In genomic region chr15:67862771-67863441, GRCh38 we compare ENCODE assay signal across 9 cellular contexts. TPM values are rescaled to one million over a fixed set of nuclear protein-coding genes. Genes with fewer than 3 reads are reported as not detected.
A peak's percentile ranks its signal among the peaks of the same experiment; 100 is the strongest.
DNase-seq lines count a peak whose midpoint lies in the region; ATAC-seq, FAIRE-seq and TF ChIP-seq lines count a peak whose summit lies in the region.
"Had no signal": no experiment of that assay in that cellular context is flagged by ENCODE, and none has a peak within 500 bp of the region (broad histone marks: within the 10 kb centered on the region; RNA-seq: fewer than 3 reads in every experiment).

No MANE protein-coding gene starts in this region.

- H3K9me3 Mint-ChIP-seq in stimulated activated naive CD8-positive, alpha-beta T cell treated with anti-CD3 and anti-CD28 coated beads, Interleukin-15, Interleukin-2, amounts not matched to agents 100 ng/mL and 50 ng/mL, for 24 hours, result no peaks in the 10 kb centered on the region
- H3K9me3 Mint-ChIP-seq in glutamatergic neuron (ENCODE audit: unreplicated experiment), result peaks cover 5% of the 10 kb centered on the region
- H3K9me3 Mint-ChIP-seq: CD8-positive, alpha-beta T cell had no signal

- peak overlapping the region; percentile 14 for H3K9ac ChIP-seq in keratinocyte (ENCODE audit: control insufficient read depth, extremely low read depth, insufficient read depth, low read length)

- H3K9me1 ChIP-seq in keratinocyte (ENCODE audit: control insufficient read depth, extremely low read depth, insufficient read depth, low read length), result no peaks in the 10 kb centered on the region

- H3K9me3 ChIP-seq in RWPE2 (ENCODE audit: severe bottlenecking) (no peaks in the 10 kb centered on the region), keratinocyte (ENCODE audit: control insufficient read depth, low read depth, low read length) (no peaks in the 10 kb centered on the region), vagina (no peaks in the 10 kb centered on the region)

- TF ChIP-seq CTCF in RWPE2 (IDR thresholded peaks at IDR 0.05; ENCODE audit: poor library complexity, severe bottlenecking), result no peak
- TF ChIP-seq CTCF in keratinocyte (optimal IDR thresholded peaks at IDR 0.05 in 1 of 3, IDR thresholded peaks at IDR 0.05 in 1 of 3, conservative IDR thresholded peaks at IDR 0.05 in 1 of 3; ENCODE audit: extremely low read depth in 1 of 3, insufficient read depth in 2 of 3, low read length in 3 of 3), result no peak
- no peak for TF ChIP-seq CTCF in vagina (IDR thresholded peaks at IDR 0.05)
- no peak for TF ChIP-seq CTCF in glutamatergic neuron (IDR thresholded peaks at IDR 0.05; ENCODE audit: partially characterized antibody, unreplicated experiment)

- ATAC-seq in stimulated activated naive CD8-positive, alpha-beta T cell treated with anti-CD3 and anti-CD28 coated beads, Interleukin-15, Interleukin-2, amounts not matched to agents 100 U/mL and 50 U/mL, for 24 hours, result no peak
- no peak; the same call in 1 of the 3 replicates for ATAC-seq in RWPE2 (ENCODE audit: low read depth)

- H3K27ac ChIP-seq in RWPE2 (ENCODE audit: poor library complexity, severe bottlenecking), result no peak overlapping the region
- no peak overlapping the region for H3K27ac ChIP-seq in keratinocyte (ENCODE audit: control insufficient read depth, insufficient read depth, low read length)
- H3K27ac ChIP-seq in vagina, result peak overlapping the region; percentile 66

- H3K4me3 Mint-ChIP-seq in stimulated activated naive CD8-positive, alpha-beta T cell treated with anti-CD3 and anti-CD28 coated beads, Interleukin-15, Interleukin-2, amounts not matched to agents 100 ng/mL and 50 ng/mL, for 24 hours, result peak overlapping the region; percentile 52
- no peak overlapping the region for H3K4me3 Mint-ChIP-seq in glutamatergic neuron (ENCODE audit: unreplicated experiment)

- no peak for FAIRE-seq in keratinocyte (lab: Jason Lieb, UNC)

- H3K36me3 Mint-ChIP-seq in stimulated activated naive CD8-positive, alpha-beta T cell treated with anti-CD3 and anti-CD28 coated beads, Interleukin-15, Interleukin-2, amounts not matched to agents 100 ng/mL and 50 ng/mL, for 24 hours (ENCODE audit: low read depth), result no peaks in the 10 kb centered on the region
- H3K36me3 Mint-ChIP-seq in glutamatergic neuron (ENCODE audit: unreplicated experiment), result no peaks in the 10 kb centered on the region
- H3K36me3 Mint-ChIP-seq: CD8-positive, alpha-beta T cell had no signal

- H3K79me2 ChIP-seq in keratinocyte (ENCODE audit: control insufficient read depth, insufficient read depth, low read length), result no peaks in the 10 kb centered on the region

- H3K36me3 ChIP-seq in RWPE2 (ENCODE audit: low read depth) (no peaks in the 10 kb centered on the region), keratinocyte (ENCODE audit: control insufficient read depth in 2 of 2, extremely low read depth in 1 of 2, insufficient read depth in 2 of 2, low read length in 2 of 2) (no peaks in the 10 kb centered on the region), vagina (no peaks in the 10 kb centered on the region)

- peaks cover 8% of the 10 kb centered on the region for H3K4me1 Mint-ChIP-seq in stimulated activated naive CD8-positive, alpha-beta T cell treated with anti-CD3 and anti-CD28 coated beads, Interleukin-15, Interleukin-2, amounts not matched to agents 100 ng/mL and 50 ng/mL, for 24 hours (ENCODE audit: low read depth)
- H3K4me1 Mint-ChIP-seq in glutamatergic neuron (ENCODE audit: low read depth, unreplicated experiment), result peaks cover 8% of the 10 kb centered on the region

- TF ChIP-seq POLR2A in vagina (IDR thresholded peaks at IDR 0.05), result no peak

- peak overlapping the region; percentile 65 for H2AFZ ChIP-seq in keratinocyte (ENCODE audit: control insufficient read depth, low read length)

- H3K27ac Mint-ChIP-seq in stimulated activated naive CD8-positive, alpha-beta T cell treated with anti-CD3 and anti-CD28 coated beads, Interleukin-15, Interleukin-2, amounts not matched to agents 100 ng/mL and 50 ng/mL, for 24 hours, result peak overlapping the region; percentile 41
- H3K27ac Mint-ChIP-seq in glutamatergic neuron (ENCODE audit: unreplicated experiment), result no peak overlapping the region
- H3K27ac Mint-ChIP-seq: CD8-positive, alpha-beta T cell had no signal

- dilution Hi-C loops in keratinocyte (cut with MboI; ENCODE audit: extremely low pct_ligation_motif_present, low sequenced_read_pairs), result no loop called here

- H3K4me2 ChIP-seq in keratinocyte (ENCODE audit: control insufficient read depth, extremely low read depth, insufficient read depth, low read depth, low read length), result peak overlapping the region; percentile 85

- no peaks in the 10 kb centered on the region for H4K20me1 ChIP-seq in keratinocyte (ENCODE audit: control insufficient read depth, extremely low read depth, insufficient read depth, low read length)

- H3K27me3 Mint-ChIP-seq in stimulated activated naive CD8-positive, alpha-beta T cell treated with anti-CD3 and anti-CD28 coated beads, Interleukin-15, Interleukin-2, amounts not matched to agents 100 ng/mL and 50 ng/mL, for 24 hours, result peaks cover 15% of the 10 kb centered on the region
- H3K27me3 Mint-ChIP-seq in glutamatergic neuron (ENCODE audit: unreplicated experiment), result peaks cover 2% of the 10 kb centered on the region

- H3K4me3 ChIP-seq in RWPE2 (ENCODE audit: severe bottlenecking) (peak overlapping the region; percentile 22), keratinocyte (ENCODE audit: control insufficient read depth in 2 of 3, extremely low read depth in 1 of 3, insufficient read depth in 2 of 3, low read depth in 1 of 3, low read length in 3 of 3) (peak overlapping the region in 1 of 3 experiments; percentile 41), vagina (peak overlapping the region; percentile 34 to 50)

- H3K27me3 ChIP-seq in RWPE2 (ENCODE audit: insufficient read depth, poor library complexity, severe bottlenecking), result no peaks in the 10 kb centered on the region
- H3K27me3 ChIP-seq in keratinocyte (ENCODE audit: control insufficient read depth, extremely low read depth, insufficient read depth, low read length), result no peaks in the 10 kb centered on the region
- H3K27me3 ChIP-seq in vagina, result no peaks in the 10 kb centered on the region

- no peak for DNase-seq in stimulated activated naive CD8-positive, alpha-beta T cell treated with anti-CD3 and anti-CD28 coated beads, Interleukin-15, Interleukin-2, amounts not matched to agents 100 U/mL and 50 U/mL, for 24 hours
- DNase-seq in RWPE2 (ENCODE audit: low spot score) (no peak), keratinocyte (ENCODE audit: low read depth, low spot score) (no peak), vagina (ENCODE audit: extremely low spot score in 2 of 2) (no peak), glutamatergic neuron (no peak), anterior cingulate cortex (lab: John Stamatoyannopoulos, UW) (no peak)
- no peak for DNase-seq in activated CD4-positive, alpha-beta T cell treated with anti-CD3 and anti-CD28 coated beads, Interleukin-2, amount 50 U/mL, for 4 hours

- intact Hi-C loops in vagina (cut with DNase I), result loop anchor here (10.0 kb wide), 1 partner anchor 292 kb away; no protein-coding TSS in a partner anchor

- H3K4me1 ChIP-seq in RWPE2 (ENCODE audit: insufficient read depth, poor library complexity, severe bottlenecking) (no peaks in the 10 kb centered on the region), keratinocyte (ENCODE audit: control insufficient read depth, extremely low read depth, insufficient read depth, low read length) (peaks cover 4% of the 10 kb centered on the region), vagina (peaks cover 13% of the 10 kb centered on the region)

RNA-seq across cellular contexts. Expression of gene RNU6-1, which starts 23.1 kb away (rescaled TPM):
- polyA plus RNA-seq in keratinocyte, result not detected in 3 replicates
- not detected for polyA plus RNA-seq in keratinocyte (2011; ENCODE audit: low read depth)
- polyA plus RNA-seq in keratinocyte (2011; cell fraction: cytosol; rRNA removed), result not detected in 2 replicates
- polyA plus RNA-seq in keratinocyte (2011; cell fraction: nucleus; rRNA removed), result not detected in 2 replicates
- polyA plus RNA-seq in keratinocyte (2012; ENCODE audit: low replicate concordance), result not detected in 2 replicates
- not detected in 3 replicates for polyA minus RNA-seq in keratinocyte
- not detected for polyA minus RNA-seq in keratinocyte (2011; cell fraction: cytosol; rRNA and poly(A)+ RNA removed)
- polyA minus RNA-seq in keratinocyte (2011; cell fraction: nucleus; rRNA and poly(A)+ RNA removed), result not detected in 2 replicates
- total RNA-seq in vagina (not detected), glutamatergic neuron (ENCODE audit: unreplicated experiment) (not detected)
- total RNA-seq: CD8-positive, alpha-beta T cell had no signal

RNA-seq across cellular contexts. Expression of gene SKOR1, which starts 37.6 kb away (rescaled TPM):
- polyA plus RNA-seq in keratinocyte, result 0.03 TPM in 2 of 3 replicates, not detected in the other
- polyA plus RNA-seq in keratinocyte (2011; ENCODE audit: low read depth), result not detected
- 0.03 TPM in 1 of 2 replicates, not detected in the other for polyA plus RNA-seq in keratinocyte (2011; cell fraction: cytosol; rRNA removed)
- 0.13 TPM in 1 of 2 replicates, not detected in the other for polyA plus RNA-seq in keratinocyte (2011; cell fraction: nucleus; rRNA removed)
- 0.03 and 0.14 TPM in 2 replicates for polyA plus RNA-seq in keratinocyte (2012; ENCODE audit: low replicate concordance)
- polyA minus RNA-seq in keratinocyte, result not detected in 3 replicates
- not detected for polyA minus RNA-seq in keratinocyte (2011; cell fraction: cytosol; rRNA and poly(A)+ RNA removed)
- 0.21 and 0.31 TPM in 2 replicates for polyA minus RNA-seq in keratinocyte (2011; cell fraction: nucleus; rRNA and poly(A)+ RNA removed)
- 0.25 TPM for total RNA-seq in vagina
- 4.0 TPM for total RNA-seq in glutamatergic neuron (ENCODE audit: unreplicated experiment)
